2 cellular contexts compared by ENCODE assay signal in genomic region chr22:24588370-24588755, GRCh38.
TF ChIP-seq lines count a peak whose summit lies in the region.

No MANE protein-coding gene starts in this region.

TF ChIP-seq in SK-N-SH, 30 proteins besides CTCF, POLR2A, EP300 and RAD21 (continued from another document):
- TF ChIP-seq REST (IDR thresholded peaks at IDR 0.05; ENCODE audit: low read depth, low read length), result no peak
- TF ChIP-seq TCF12 (IDR thresholded peaks at IDR 0.05), result 0 out of 2 replicates have a peak, but pooled peaks have one; percentile 9
- no peak for TF ChIP-seq SMC3 (IDR thresholded peaks at IDR 0.05; ENCODE audit: low read depth, low read length)
- TF ChIP-seq USF2 (IDR thresholded peaks at IDR 0.05; ENCODE audit: borderline replicate concordance, low read depth, low read length), result no peak
TF ChIP-seq in SK-N-SH: peak in this region for 2.

TF ChIP-seq in SK-N-SH treated with all-trans-retinoic acid at 6 μM for 48 hours, 23 proteins besides CTCF, POLR2A, EP300 and RAD21 (continued from another document):
- no peak for TF ChIP-seq CREB5 (CRISPR knock-in tag; IDR thresholded peaks at IDR 0.05; ENCODE audit: low read depth)
- no peak for TF ChIP-seq TSHZ2 (CRISPR knock-in tag; IDR thresholded peaks at IDR 0.05)
